In the genomic region with DNA sequence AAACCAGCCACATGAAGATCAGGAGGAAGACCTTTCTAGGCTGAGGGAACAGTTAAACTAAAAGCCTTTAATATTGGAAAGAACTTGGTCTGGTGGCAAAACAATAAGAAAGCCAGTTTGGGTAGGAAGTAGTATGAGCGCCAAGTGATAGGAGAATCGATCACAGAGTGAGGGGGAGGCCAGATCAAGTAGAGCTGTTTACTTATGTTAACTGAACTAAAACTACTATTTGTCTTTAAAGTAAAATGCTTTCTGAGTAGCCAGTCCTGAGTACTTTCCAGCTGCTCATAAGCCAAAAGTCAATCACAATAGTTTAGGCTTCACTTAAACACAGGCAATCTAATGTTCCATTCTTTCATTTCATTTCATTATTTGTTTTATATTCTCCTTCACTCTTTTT, we compare ENCODE assay signal across 25 cellular contexts.
"Had no signal": no experiment of that assay in that cellular context is flagged by ENCODE, and none has a peak within 500 bp of the region (broad histone marks: within the 10 kb centered on the region; RNA-seq: fewer than 3 reads in every experiment).

No MANE protein-coding gene starts in this region.

- H3K9me3 Mint-ChIP-seq: activated naive CD4-positive, alpha-beta T cell treated with anti-CD3 and anti-CD28 coated beads for 36 hours; activated naive CD8-positive, alpha-beta T cell treated with anti-CD3 and anti-CD28 coated beads for 36 hours; activated T-cell treated with anti-CD3 and anti-CD28 coated beads, Interleukin-2, amount 50 U/mL, for 4 hours; activated T-helper 17 cell treated with anti-CD3 and anti-CD28 coated beads, Interleukin-2, amount 50 U/mL, for 72 hours; T-helper 1 cell treated with Interleukin-12 subunit alpha and Interleukin-12 subunit beta and Interleukin-4 antibody, amounts not matched to agents 30 μg/mL and 1 μg/mL, for 36 hours had no signal

- H3K4me3 Mint-ChIP-seq: activated CD8-positive, alpha-beta memory T cell treated with anti-CD3 and anti-CD28 coated beads, Interleukin-2, amount 10 ng/mL, durations not matched to agents 7 days and 5 days; activated naive CD4-positive, alpha-beta T cell treated with anti-CD3 and anti-CD28 coated beads for 36 hours; activated naive CD8-positive, alpha-beta T cell treated with anti-CD3 and anti-CD28 coated beads for 36 hours; activated T-cell treated with anti-CD3 and anti-CD28 coated beads, Interleukin-2, amount 50 U/mL, for 4 hours; activated T-helper 17 cell treated with anti-CD3 and anti-CD28 coated beads, Interleukin-2, amount 50 U/mL, for 72 hours; T-helper 1 cell treated with Interleukin-12 subunit alpha and Interleukin-12 subunit beta and Interleukin-4 antibody, amounts not matched to agents 30 μg/mL and 1 μg/mL, for 36 hours had no signal

- ATAC-seq: activated CD8-positive, alpha-beta memory T cell treated with anti-CD3 and anti-CD28 coated beads, Interleukin-2, amount 10 ng/mL, durations not matched to agents 7 days and 5 days; activated T-cell treated with anti-CD3 and anti-CD28 coated beads, Interleukin-2, amount 50 U/mL, for 4 hours; activated T-helper 17 cell treated with anti-CD3 and anti-CD28 coated beads, Interleukin-2, amount 50 U/mL, for 72 hours; Panc1; Right ventricle myocardium inferior had no signal

- H3K9me3 ChIP-seq: SK-N-SH had no signal

- H3K27me3 Mint-ChIP-seq: activated CD8-positive, alpha-beta memory T cell treated with anti-CD3 and anti-CD28 coated beads, Interleukin-2, amount 10 ng/mL, durations not matched to agents 7 days and 5 days; activated naive CD8-positive, alpha-beta T cell treated with anti-CD3 and anti-CD28 coated beads for 36 hours; activated T-helper 17 cell treated with anti-CD3 and anti-CD28 coated beads, Interleukin-2, amount 50 U/mL, for 72 hours had no signal

- H3K4me2 ChIP-seq: SK-N-SH had no signal

- H3K4me1 Mint-ChIP-seq: activated CD8-positive, alpha-beta memory T cell treated with anti-CD3 and anti-CD28 coated beads, Interleukin-2, amount 10 ng/mL, durations not matched to agents 7 days and 5 days; activated naive CD8-positive, alpha-beta T cell treated with anti-CD3 and anti-CD28 coated beads for 36 hours; activated T-helper 17 cell treated with anti-CD3 and anti-CD28 coated beads, Interleukin-2, amount 50 U/mL, for 72 hours had no signal

- DNase-seq: activated CD4-positive, alpha-beta T cell treated with anti-CD3 and anti-CD28 coated beads for 48 hours; activated CD4-positive, alpha-beta T cell treated with anti-CD3 and anti-CD28 coated beads, Interleukin-2, amount 50 U/mL, for 4 hours; activated CD4-positive, CD25-positive, alpha-beta regulatory T cell treated with anti-CD3 and anti-CD28 coated beads, Interleukin-2, amount 50 U/mL, for 72 hours; activated CD8-positive, alpha-beta memory T cell treated with anti-CD3 and anti-CD28 coated beads, Interleukin-2, amount 10 ng/mL, durations not matched to agents 7 days and 5 days; activated gamma-delta T cell; activated naive CD4-positive, alpha-beta T cell treated with anti-CD3 and anti-CD28 coated beads for 36 hours; activated naive CD8-positive, alpha-beta T cell treated with anti-CD3 and anti-CD28 coated beads for 36 hours; activated T-cell treated with anti-CD3 and anti-CD28 coated beads, Interleukin-2, amount 50 U/mL, for 4 hours; caudate nucleus; KG1; MV-4-11; NCI-H1092 treated with DMSO at 0.1 percent for 48 hours; NCI-H1417 treated with DMSO at 0.1 percent for 48 hours; NCI-H1694 treated with DMSO at 0.1 percent for 48 hours; NCI-H2081; NCI-H510A treated with DMSO at 0.1 percent for 48 hours; NCI-H69; NK-92 treated with Interleukin-12 subunit alpha and Interleukin-12 subunit beta, amount 100 ng/mL, for 24 hours; OCI-M1; RPMI8226; SK-N-SH had no signal

- H3K9ac ChIP-seq: SK-N-SH had no signal

- H3K27ac Mint-ChIP-seq: activated CD8-positive, alpha-beta memory T cell treated with anti-CD3 and anti-CD28 coated beads, Interleukin-2, amount 10 ng/mL, durations not matched to agents 7 days and 5 days; activated naive CD4-positive, alpha-beta T cell treated with anti-CD3 and anti-CD28 coated beads for 36 hours; activated naive CD8-positive, alpha-beta T cell treated with anti-CD3 and anti-CD28 coated beads for 36 hours; activated T-helper 17 cell treated with anti-CD3 and anti-CD28 coated beads, Interleukin-2, amount 50 U/mL, for 72 hours; T-helper 1 cell treated with Interleukin-12 subunit alpha and Interleukin-12 subunit beta and Interleukin-4 antibody, amounts not matched to agents 30 μg/mL and 1 μg/mL, for 36 hours had no signal
